In genomic region chr12:99154983-99155336, GRCh38 we compare ENCODE assay signal across 25 cellular contexts.
DNase-seq lines count a peak whose midpoint lies in the region; ATAC-seq and TF ChIP-seq lines count a peak whose summit lies in the region.
"Had no signal": no experiment of that assay in that cellular context is flagged by ENCODE, and none has a peak within 500 bp of the region (broad histone marks: within the 10 kb centered on the region; RNA-seq: fewer than 3 reads in every experiment).

No MANE protein-coding gene starts in this region.

- H3K9ac ChIP-seq in endodermal cell (ENCODE audit: extremely low read depth, low read length, poor library complexity, severe bottlenecking) = no peak overlapping the region

- H3K79me2 ChIP-seq in OCI-LY7 (ENCODE audit: insufficient read depth, low read depth, low read length) = no peaks in the 10 kb centered on the region

- no peak for ATAC-seq in GM19463 (IDR thresholded peaks at IDR 0.05; ENCODE audit: unreplicated experiment)
- ATAC-seq: HCT116; naive thymus-derived CD8-positive, alpha-beta T cell had no signal

- H3K27ac ChIP-seq in OCI-LY7 (ENCODE audit: low read depth, low read length, poor library complexity, severe bottlenecking) (no peak overlapping the region), endodermal cell (ENCODE audit: low read depth, low read length) (peak overlapping the region; percentile 50)
- H3K27ac ChIP-seq: body of pancreas, lower lobe of right lung, pancreas had no signal

- POLR2A ChIA-PET in OCI-LY7 (lab: Charles Lee) = interaction anchor here (0.8 to 2.7 kb wide), 4 partner anchors 15 to 64 kb away, joined by 3 to 8 read pairs (median 4); no protein-coding TSS in a partner anchor
- POLR2A ChIA-PET in GM10248 (lab: Yijun Ruan, JAX) = no interaction called here

- peaks cover 7% of the 10 kb centered on the region for H3K9me3 Mint-ChIP-seq in endodermal cell
- H3K9me3 Mint-ChIP-seq: activated CD4-positive, alpha-beta memory T cell treated with anti-CD3 and anti-CD28 coated beads for 36 hours; activated T-helper 1 cell treated with anti-CD3 and anti-CD28 coated beads, Interleukin-12 subunit alpha, Interleukin-12 subunit beta, Interleukin-2, Interleukin-4 antibody, amounts not matched to agents 30 ng/mL and 10 ng/mL and 1 ng/mL, durations not matched to agents 14 hours and 24 hours and 36 hours; T-helper 2 cell treated with Interferon-gamma antibody and Interleukin-4, amounts not matched to agents 5 μg/mL and 100 μg/mL, for 36 hours had no signal

- H3K27ac Mint-ChIP-seq in endodermal cell = no peak overlapping the region
- H3K27ac Mint-ChIP-seq: activated CD4-positive, alpha-beta memory T cell treated with anti-CD3 and anti-CD28 coated beads for 36 hours; activated T-helper 1 cell treated with anti-CD3 and anti-CD28 coated beads, Interleukin-12 subunit alpha, Interleukin-12 subunit beta, Interleukin-2, Interleukin-4 antibody, amounts not matched to agents 30 ng/mL and 10 ng/mL and 1 ng/mL, durations not matched to agents 14 hours and 24 hours and 36 hours; IgD-negative memory B cell; naive thymus-derived CD8-positive, alpha-beta T cell; T-helper 2 cell treated with Interferon-gamma antibody and Interleukin-4, amounts not matched to agents 5 μg/mL and 100 μg/mL, for 36 hours had no signal

- H4K20me1 ChIP-seq in OCI-LY7 (ENCODE audit: insufficient read depth, low read length) = no peaks in the 10 kb centered on the region

- H3K36me3 ChIP-seq in OCI-LY7 (ENCODE audit: insufficient read depth, low read length) (no peaks in the 10 kb centered on the region), endodermal cell (ENCODE audit: control insufficient read depth, insufficient read depth, low read length) (no peaks in the 10 kb centered on the region), neuron (ENCODE audit: insufficient read depth, low read length) (no peaks in the 10 kb centered on the region)
- H3K36me3 ChIP-seq: lower lobe of right lung, pancreas had no signal

- no peaks in the 10 kb centered on the region for H3K36me3 Mint-ChIP-seq in endodermal cell (ENCODE audit: low read depth)
- H3K36me3 Mint-ChIP-seq: activated CD4-positive, alpha-beta memory T cell treated with anti-CD3 and anti-CD28 coated beads for 36 hours; IgD-negative memory B cell; naive thymus-derived CD8-positive, alpha-beta T cell had no signal

- H3K4me1 ChIP-seq in OCI-LY7 (ENCODE audit: insufficient read depth, low read length, poor library complexity, severe bottlenecking) = no peaks in the 10 kb centered on the region
- H3K4me1 ChIP-seq in endodermal cell (ENCODE audit: control insufficient read depth, insufficient read depth, low read length) = no peaks in the 10 kb centered on the region
- peaks cover 38% of the 10 kb centered on the region for H3K4me1 ChIP-seq in neuron (ENCODE audit: insufficient read depth, low read length)
- H3K4me1 ChIP-seq: lower lobe of right lung, pancreas had no signal

- in situ Hi-C loops in ACHN (cut with HindIII; ENCODE audit: low pct_ligation_motif_present, low pct_unique_long_range_greater_than_20kb, low sequenced_read_pairs) = no loop called here

- 70 to 80% methylated on average over 1 to 5 of the region's 6 CpGs for WGBS in endodermal cell (ENCODE audit: insufficient coverage in 1 of 2, insufficient read length in 1 of 2), 2 experiments

- DNase-seq in ACHN = peak; percentile 10
- no peak for DNase-seq in OCI-LY7 (ENCODE audit: low spot score)
- no peak for DNase-seq in endodermal cell
- no peak for DNase-seq in GM10248 (ENCODE audit: extremely low spot score)
- DNase-seq in anterior cingulate cortex (lab: John Stamatoyannopoulos, UW) = no peak
- DNase-seq: activated CD4-positive, alpha-beta memory T cell treated with anti-CD3 and anti-CD28 coated beads for 36 hours; activated CD4-positive, alpha-beta T cell treated with anti-CD3 and anti-CD28 coated beads for 1 hour; activated naive CD4-positive, alpha-beta T cell treated with Interleukin-2 at 50 U/mL for 16 hours; DMS153; kidney; lower lobe of right lung; MV-4-11; naive thymus-derived CD8-positive, alpha-beta T cell; NCI-H1436; NCI-H2081 treated with DMSO at 0.1 percent for 48 hours; NCI-H82; stimulated activated naive CD4-positive, alpha-beta T cell had no signal

- H3K4me3 Mint-ChIP-seq in endodermal cell = no peak overlapping the region
- H3K4me3 Mint-ChIP-seq: activated CD4-positive, alpha-beta memory T cell treated with anti-CD3 and anti-CD28 coated beads for 36 hours; activated T-helper 1 cell treated with anti-CD3 and anti-CD28 coated beads, Interleukin-12 subunit alpha, Interleukin-12 subunit beta, Interleukin-2, Interleukin-4 antibody, amounts not matched to agents 30 ng/mL and 10 ng/mL and 1 ng/mL, durations not matched to agents 14 hours and 24 hours and 36 hours; IgD-negative memory B cell; naive thymus-derived CD8-positive, alpha-beta T cell; T-helper 2 cell treated with Interferon-gamma antibody and Interleukin-4, amounts not matched to agents 5 μg/mL and 100 μg/mL, for 36 hours had no signal

- CTCF ChIA-PET in OCI-LY7 (lab: Charles Lee; ENCODE audit: unreplicated experiment) (no interaction called here), GM10248 (lab: Yijun Ruan, JAX) (no interaction called here)

- H3K27me3 ChIP-seq in endodermal cell (ENCODE audit: control insufficient read depth, insufficient read depth, low read length, poor library complexity, severe bottlenecking) (no peaks in the 10 kb centered on the region), neuron (ENCODE audit: insufficient read depth, low read length) (no peaks in the 10 kb centered on the region)
- H3K27me3 ChIP-seq: body of pancreas had no signal

- no peak overlapping the region for H3K4me3 ChIP-seq in OCI-LY7 (ENCODE audit: low read depth, low read length, poor library complexity, severe bottlenecking)
- no peak overlapping the region for H3K4me3 ChIP-seq in endodermal cell (ENCODE audit: low read length)
- H3K4me3 ChIP-seq in neuron (ENCODE audit: low read length) = peak overlapping the region; percentile 42
- H3K4me3 ChIP-seq: body of pancreas, lower lobe of right lung, pancreas had no signal

- H3K9me2 ChIP-seq in OCI-LY7 (ENCODE audit: insufficient read depth, low read length) = no peaks in the 10 kb centered on the region

- H2AFZ ChIP-seq in OCI-LY7 (ENCODE audit: low read length) = peak overlapping the region; percentile 47; the same call in 1 of the 2 replicates
- H2AFZ ChIP-seq in neuron (ENCODE audit: low read depth, low read length) = peak overlapping the region; percentile 73

- H3K9me3 ChIP-seq in OCI-LY7 (ENCODE audit: low read length) (no peaks in the 10 kb centered on the region; the same call in 1 of the 2 replicates), endodermal cell (ENCODE audit: control insufficient read depth, low read length) (no peaks in the 10 kb centered on the region), neuron (ENCODE audit: low read length) (peaks cover 3% of the 10 kb centered on the region)
- H3K9me3 ChIP-seq: body of pancreas, lower lobe of right lung, pancreas had no signal

- H3K4me1 Mint-ChIP-seq in endodermal cell = peaks cover 3% of the 10 kb centered on the region
- H3K4me1 Mint-ChIP-seq: IgD-negative memory B cell; naive thymus-derived CD8-positive, alpha-beta T cell had no signal

- BruUV-seq in OCI-LY7 (replicated peaks; lab: Mats Ljungman, UMichigan) = no TSS peak

- H3K4me2 ChIP-seq in OCI-LY7 (ENCODE audit: low read length) = no peak overlapping the region

- intact Hi-C loops in OCI-LY7 (cut with micrococcal nuclease; ENCODE audit: unreplicated experiment) = no loop called here

- no peaks in the 10 kb centered on the region for H3K27me3 Mint-ChIP-seq in endodermal cell (ENCODE audit: insufficient read depth)
- H3K27me3 Mint-ChIP-seq: activated CD4-positive, alpha-beta memory T cell treated with anti-CD3 and anti-CD28 coated beads for 36 hours; IgD-negative memory B cell; naive thymus-derived CD8-positive, alpha-beta T cell had no signal

- TF ChIP-seq CTCF in OCI-LY7 (conservative IDR thresholded peaks at IDR 0.05; ENCODE audit: low read length) (no peak), endodermal cell (conservative IDR thresholded peaks at IDR 0.05) (no peak), GM10248 (IDR thresholded peaks at IDR 0.05; ENCODE audit: control extremely low read depth, extremely low read depth, low read depth, missing control alignments) (no peak)
